In the genomic region with DNA sequence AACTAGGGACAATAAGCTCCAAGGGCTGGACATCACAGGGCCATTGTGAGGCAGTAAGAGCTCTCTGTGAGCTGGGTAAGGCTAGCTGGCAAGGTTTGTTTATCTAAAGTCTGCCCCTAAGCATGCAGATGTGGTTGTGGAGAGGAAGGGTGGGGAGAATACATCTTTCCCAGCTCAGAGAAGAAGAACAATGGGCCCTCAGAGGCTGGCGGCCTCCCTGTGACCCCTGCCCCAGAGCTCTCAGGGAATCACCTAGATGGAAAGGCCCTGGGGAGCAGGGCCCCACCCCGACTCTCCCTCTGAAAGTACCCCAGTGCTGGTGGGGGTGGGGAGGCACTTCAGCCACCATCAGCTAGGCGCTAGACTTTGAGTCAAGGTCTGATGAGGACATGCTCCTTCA, we compare ENCODE assay signal across 16 cellular contexts. TPM values are rescaled to one million over a fixed set of nuclear protein-coding genes. Genes with fewer than 3 reads are reported as not detected.
A peak's percentile ranks its signal among the peaks of the same experiment; 100 is the strongest.
DNase-seq lines count a peak whose midpoint lies in the region; ATAC-seq and TF ChIP-seq lines count a peak whose summit lies in the region.
"Had no signal": no experiment of that assay in that cellular context is flagged by ENCODE, and none has a peak within 500 bp of the region (broad histone marks: within the 10 kb centered on the region; RNA-seq: fewer than 3 reads in every experiment).

No MANE protein-coding gene starts in this region.

- H3K27me3 Mint-ChIP-seq in neural crest cell (ENCODE audit: low read depth) = peaks cover 29% of the 10 kb centered on the region

- no peak for ATAC-seq in HG03460 (IDR thresholded peaks at IDR 0.05; ENCODE audit: unreplicated experiment)

- peak; percentile 19 for DNase-seq in GM10266 (ENCODE audit: extremely low spot score)
- DNase-seq in H4 (ENCODE audit: low spot score) = peak; percentile 41
- DNase-seq in SW480 (ENCODE audit: low spot score) = peak; percentile 85
- no peak for DNase-seq in neural crest cell (ENCODE audit: low read depth, low spot score)
- DNase-seq in NCI-H1105 treated with DMSO at 0.1 percent for 48 hours (lab: John Stamatoyannopoulos, UW) = no peak
- no peak for DNase-seq in activated CD4-positive, CD25-positive, alpha-beta regulatory T cell treated with anti-CD3 and anti-CD28 coated beads, Interleukin-2, amount 50 U/mL, for 72 hours
- DNase-seq: C1 segment of cervical spinal cord; CD4-positive, alpha-beta T cell; DMS153; DMS79 treated with DMSO at 0.1 percent for 48 hours; EL; GM23248; IMR-90; KBM-7 had no signal

- H3K4me3 Mint-ChIP-seq in neural crest cell = no peak overlapping the region
- H3K4me3 Mint-ChIP-seq: B cell; CD4-positive, alpha-beta T cell had no signal

- H3K9me3 Mint-ChIP-seq in neural crest cell = no peaks in the 10 kb centered on the region

- peaks cover 6% of the 10 kb centered on the region for H3K4me1 Mint-ChIP-seq in neural crest cell

- H3K27ac Mint-ChIP-seq in neural crest cell (ENCODE audit: unreplicated experiment) = peak overlapping the region; percentile 62
- H3K27ac Mint-ChIP-seq: B cell; CD4-positive, alpha-beta T cell had no signal

- no peaks in the 10 kb centered on the region for H3K36me3 Mint-ChIP-seq in neural crest cell (ENCODE audit: low read depth)

- TF ChIP-seq CTCF in GM10266 (IDR thresholded peaks at IDR 0.05; ENCODE audit: control insufficient read depth, insufficient read depth, low read depth, missing control alignments) (no peak), neural crest cell (conservative IDR thresholded peaks at IDR 0.05) (no peak)

RNA-seq across cellular contexts. Expression of gene AP3B2, which starts 4.4 kb away (rescaled TPM):
- total RNA-seq in H4 (2014; rRNA removed; shearing (Covaris generic)) = 0.14 and 0.51 TPM in 2 replicates
- total RNA-seq in neural crest cell = 17.4 and 20.0 TPM in 2 replicates
- total RNA-seq: IMR-90 had no signal

Comparison
In these comparisons a context has a peak if more than half of its experiments do, and no peak if none do; other contexts are left out.
1. DNase-seq: peak in GM10266 (single experiment), H4 (single experiment) and SW480 (single experiment); none in neural crest cell (single experiment), NCI-H1105 treated with DMSO at 0.1 percent for 48 hours (single experiment) and activated CD4-positive, CD25-positive, alpha-beta regulatory T cell treated with anti-CD3 and anti-CD28 coated beads, Interleukin-2, amount 50 U/mL, for 72 hours (single experiment).
2. RNA of gene AP3B2, which starts 4.4 kb away (total RNA-seq): 17.4 to 20.0 TPM in neural crest cell; 0.14 to 0.51 TPM in H4; every median in the first group is over 10 times any median in the second.